12 cellular contexts compared by ENCODE assay signal in genomic region chr15:60476713-60477112, GRCh38. TPM values are rescaled to one million over a fixed set of nuclear protein-coding genes. Genes with fewer than 3 reads are reported as not detected.
A peak's percentile ranks its signal among the peaks of the same experiment; 100 is the strongest.
DNase-seq lines count a peak whose midpoint lies in the region; ATAC-seq and TF ChIP-seq lines count a peak whose summit lies in the region.
"Had no signal": no experiment of that assay in that cellular context is flagged by ENCODE, and none has a peak within 500 bp of the region (broad histone marks: within the 10 kb centered on the region; RNA-seq: fewer than 3 reads in every experiment).

No MANE protein-coding gene starts in this region.

- H3K27me3 ChIP-seq in gastrocnemius medialis = no peaks in the 10 kb centered on the region
- H3K27me3 ChIP-seq: BE2C, vagina had no signal

- peaks cover 64% of the 10 kb centered on the region for H3K36me3 Mint-ChIP-seq in activated T-cell treated with anti-CD3 and anti-CD28 coated beads, Interleukin-2, amount 50 U/mL, for 24 hours (ENCODE audit: low read depth)

- H3K4me1 ChIP-seq in gastrocnemius medialis = peaks cover 26 to 41% of the 10 kb centered on the region in 2 donors

- peak overlapping the region; percentile 13 for H3K27ac Mint-ChIP-seq in activated T-cell treated with anti-CD3 and anti-CD28 coated beads, Interleukin-2, amount 50 U/mL, for 24 hours

- H3K9me3 Mint-ChIP-seq in activated T-cell treated with anti-CD3 and anti-CD28 coated beads, Interleukin-2, amount 50 U/mL, for 24 hours = no peaks in the 10 kb centered on the region

- no peak for DNase-seq in activated T-cell treated with anti-CD3 and anti-CD28 coated beads, Interleukin-2, amount 50 U/mL, for 24 hours
- DNase-seq in activated T-cell treated with anti-CD3 and anti-CD28 coated beads, Interleukin-2, amount 50 U/mL, for 1 hour = no peak
- DNase-seq in NCI-H69 (lab: John Stamatoyannopoulos, UW) (peak; percentile 7), choroid plexus epithelial cell (ENCODE audit: low read depth) (peak; percentile 58), gastrocnemius medialis (no peak), ecto neural progenitor cell (ENCODE audit: low spot score) (no peak), NCI-H1694 treated with DMSO at 0.1 percent for 48 hours (lab: John Stamatoyannopoulos, UW) (no peak), G401 (ENCODE audit: low spot score) (no peak)
- DNase-seq: activated CD4-positive, CD25-positive, alpha-beta regulatory T cell treated with anti-CD3 and anti-CD28 coated beads, Interleukin-2, amount 50 U/mL, for 72 hours; BE2C; NCI-H1048 had no signal

- in situ Hi-C loops in gastrocnemius medialis (cut with MboI; ENCODE audit: low sequenced_read_pairs in 4 of 4) (loop anchor here in 1 of 4 donors (25.0 kb wide), 1 partner anchor 1361 kb away; no protein-coding TSS in a partner anchor), G401 (cut with HindIII; ENCODE audit: low sequenced_read_pairs) (no loop called here)

- peak overlapping the region; percentile 89 to 99 (median 96) for H3K27ac ChIP-seq in gastrocnemius medialis

- peak overlapping the region; percentile 98 for H3K4me3 Mint-ChIP-seq in activated T-cell treated with anti-CD3 and anti-CD28 coated beads, Interleukin-2, amount 50 U/mL, for 24 hours

- H3K4me3 ChIP-seq in choroid plexus epithelial cell (ENCODE audit: low read depth, low read length) (no peak overlapping the region), gastrocnemius medialis (peak overlapping the region in 3 of 4 donors; percentile 3 to 97 (median 93))

- intact Hi-C loops in gastrocnemius medialis (cut with DNase I; ENCODE audit: low total_unique reads) = loop anchor here (5.0 kb wide), 1 partner anchor 46 kb away; no protein-coding TSS in a partner anchor

- H3K36me3 ChIP-seq in gastrocnemius medialis = peaks cover 0 to 10% of the 10 kb centered on the region in 2 donors
- H3K36me3 ChIP-seq: vagina had no signal

- no peak for TF ChIP-seq POLR2A in gastrocnemius medialis (IDR thresholded peaks at IDR 0.05)

- peaks cover 55% of the 10 kb centered on the region for H3K4me1 Mint-ChIP-seq in activated T-cell treated with anti-CD3 and anti-CD28 coated beads, Interleukin-2, amount 50 U/mL, for 24 hours (ENCODE audit: low read depth)

- H3K9me3 ChIP-seq in gastrocnemius medialis = no peaks in the 10 kb centered on the region
- H3K9me3 ChIP-seq: BE2C, vagina had no signal

- H3K27me3 Mint-ChIP-seq in activated T-cell treated with anti-CD3 and anti-CD28 coated beads, Interleukin-2, amount 50 U/mL, for 24 hours = no peaks in the 10 kb centered on the region

- TF ChIP-seq CTCF in choroid plexus epithelial cell (conservative IDR thresholded peaks at IDR 0.05; ENCODE audit: low read depth, low read length) = no peak
- no peak for TF ChIP-seq CTCF in gastrocnemius medialis (IDR thresholded peaks at IDR 0.05 in 4 of 5, conservative IDR thresholded peaks at IDR 0.05 in 1 of 5)

- no peak for ATAC-seq in gastrocnemius medialis

RNA-seq across cellular contexts. Expression of gene ICE2, which starts 2.2 kb away (rescaled TPM):
- 10 to 100 TPM in 3 of 4 donors, 1 to 10 TPM in 1; 5.8 to 19.0 (median 14.3) TPM for total RNA-seq in gastrocnemius medialis
- total RNA-seq in G401 (2014; rRNA removed; shearing (Covaris generic)) = 13.3 and 16.6 TPM in 2 replicates

Comparison
In these comparisons a context has a peak if more than half of its experiments do, and no peak if none do; other contexts are left out.
1. DNase-seq: peak in NCI-H69 (single experiment) and choroid plexus epithelial cell (single experiment); none in activated T-cell treated with anti-CD3 and anti-CD28 coated beads, Interleukin-2, amount 50 U/mL, for 24 hours (single experiment), activated T-cell treated with anti-CD3 and anti-CD28 coated beads, Interleukin-2, amount 50 U/mL, for 1 hour (single experiment), gastrocnemius medialis (0 of 2), ecto neural progenitor cell (single experiment), NCI-H1694 treated with DMSO at 0.1 percent for 48 hours (single experiment) and G401 (single experiment).